20 cellular contexts compared by ENCODE assay signal in genomic region chr16:46862555-46863447, GRCh38. TPM values are rescaled to one million over a fixed set of nuclear protein-coding genes. Genes with fewer than 3 reads are reported as not detected.
DNase-seq lines count a peak whose midpoint lies in the region; ATAC-seq and TF ChIP-seq lines count a peak whose summit lies in the region.
"Had no signal": no experiment of that assay in that cellular context is flagged by ENCODE, and none has a peak within 500 bp of the region (broad histone marks: within the 10 kb centered on the region; RNA-seq: fewer than 3 reads in every experiment).

No MANE protein-coding gene starts in this region.

- H3K4me1 ChIP-seq in body of pancreas (peaks cover 20% of the 10 kb centered on the region), trophoblast cell (ENCODE audit: control insufficient read depth in 1 of 2, insufficient read depth in 2 of 2, low read length in 2 of 2) (peaks cover 5 to 13% of the 10 kb centered on the region in 2 experiments)
- H3K4me1 ChIP-seq: left ventricle myocardium inferior, uterus had no signal

- TF ChIP-seq CTCF in body of pancreas (IDR thresholded peaks at IDR 0.05): no peak

- H2AFZ ChIP-seq in trophoblast cell (ENCODE audit: insufficient read depth, low read length, poor library complexity): no peak overlapping the region

- no peak for TF ChIP-seq POLR2A in body of pancreas (IDR thresholded peaks at IDR 0.05)

- no peak overlapping the region for H3K9ac ChIP-seq in trophoblast cell (ENCODE audit: low read length)

- no peak overlapping the region for H3K4me2 ChIP-seq in trophoblast cell (ENCODE audit: low read length)
- H3K4me2 ChIP-seq: smooth muscle cell had no signal

- no peak overlapping the region for H3K4ac ChIP-seq in trophoblast cell (ENCODE audit: low read depth, low read length)

- no peaks in the 10 kb centered on the region for H3K36me3 ChIP-seq in body of pancreas (replicated peaks in 1 of 2; ENCODE audit: insufficient read depth in 1 of 2, low read depth in 2 of 2)
- H3K36me3 ChIP-seq in trophoblast cell (ENCODE audit: control insufficient read depth in 1 of 2, insufficient read depth in 2 of 2, low read length in 2 of 2): no peaks in the 10 kb centered on the region
- H3K36me3 ChIP-seq: left ventricle myocardium inferior, ovary, uterus had no signal

- H3K9me3 ChIP-seq in body of pancreas (no peaks in the 10 kb centered on the region), trophoblast cell (ENCODE audit: insufficient read depth, low read depth, low read length) (no peaks in the 10 kb centered on the region)
- H3K9me3 ChIP-seq: left ventricle myocardium inferior, ovary, uterus had no signal

- H3K23ac ChIP-seq in trophoblast cell (ENCODE audit: low read length): no peak overlapping the region

- H4K91ac ChIP-seq in trophoblast cell (ENCODE audit: low read depth, low read length): peak overlapping the region; percentile 35

- H3K14ac ChIP-seq in trophoblast cell (ENCODE audit: low read length): no peak overlapping the region

- no peak overlapping the region for H2BK120ac ChIP-seq in trophoblast cell (ENCODE audit: insufficient read depth, low read length, poor library complexity)

- H3K27ac ChIP-seq in body of pancreas: no peak overlapping the region
- no peak overlapping the region for H3K27ac ChIP-seq in trophoblast cell (ENCODE audit: low read depth, low read length)
- H3K27ac ChIP-seq: left ventricle myocardium inferior, ovary, uterus had no signal

- intact Hi-C loops in body of pancreas (cut with DNase I): no loop called here

- H3K79me2 ChIP-seq in trophoblast cell (ENCODE audit: control insufficient read depth, insufficient read depth, low read length, poor library complexity): no peaks in the 10 kb centered on the region

- no peak overlapping the region for H2BK5ac ChIP-seq in trophoblast cell (ENCODE audit: low read depth, low read length, poor library complexity)

- H3K4me3 ChIP-seq in body of pancreas (no peak overlapping the region), trophoblast cell (ENCODE audit: low read depth, low read length) (no peak overlapping the region)
- H3K4me3 ChIP-seq: left ventricle myocardium inferior, ovary, smooth muscle cell, uterus had no signal

- H3K79me1 ChIP-seq in trophoblast cell (ENCODE audit: low read length): peaks cover 6% of the 10 kb centered on the region

- no peaks in the 10 kb centered on the region for H3K27me3 ChIP-seq in body of pancreas
- H3K27me3 ChIP-seq in trophoblast cell (ENCODE audit: insufficient read depth, low read length): no peaks in the 10 kb centered on the region
- H3K27me3 ChIP-seq: ovary, uterus had no signal

- no peak overlapping the region for H4K12ac ChIP-seq in trophoblast cell (ENCODE audit: low read depth, low read length)

- H4K8ac ChIP-seq in trophoblast cell (ENCODE audit: low read depth, low read length): no peak overlapping the region

- no peak overlapping the region for H2BK12ac ChIP-seq in trophoblast cell (ENCODE audit: low read length)

- DNase-seq in activated CD4-positive, alpha-beta T cell treated with anti-CD3 and anti-CD28 coated beads for 48 hours: peak; percentile 12
- no peak for DNase-seq in activated CD4-positive, alpha-beta T cell treated with anti-CD3 and anti-CD28 coated beads for 1 hour
- DNase-seq in M059J (ENCODE audit: low read depth) (peak; percentile 61), body of pancreas (no peak), trophoblast cell (no peak), dermis blood vessel endothelial cell (no peak)
- DNase-seq in activated CD4-positive, CD25-positive, alpha-beta regulatory T cell treated with anti-CD3 and anti-CD28 coated beads, Interleukin-2, amount 50 U/mL, for 72 hours: no peak
- DNase-seq in stimulated activated CD4-positive, alpha-beta T cell treated with anti-CD3 and anti-CD28 coated beads, Interleukin-4, amount 100 ng/mL, for 24 hours: no peak
- DNase-seq: activated CD8-positive, alpha-beta memory T cell treated with anti-CD3 and anti-CD28 coated beads for 24 hours; activated naive CD4-positive, alpha-beta T cell treated with anti-CD3 and anti-CD28 coated beads, Interleukin-2, amount 50 U/mL, for 16 hours; CD4-positive, CD25-positive, alpha-beta regulatory T cell; EL; H7; left ventricle myocardium inferior; NCI-H1092 treated with DMSO at 0.1 percent for 48 hours; ovary; SHP77 treated with DMSO at 0.1 percent for 48 hours; T1000; uterus had no signal

- peak; percentile 45 for ATAC-seq in body of pancreas

- H2AK5ac ChIP-seq in trophoblast cell (ENCODE audit: low read length): no peak overlapping the region

- WGBS in body of pancreas, 2 donors: 67 to 73% methylated on average over 11 to 16 of the region's 16 CpGs
- WGBS in trophoblast cell (ENCODE audit: extremely low coverage, insufficient coverage, insufficient read length): no CpG with 5 or more reads among the region's 16 CpGs

- H3K18ac ChIP-seq in trophoblast cell (ENCODE audit: low read length): no peak overlapping the region

RNA-seq across cellular contexts. Expression of gene GPT2, which starts 21.4 kb away (rescaled TPM):
- 29.9 and 31.7 TPM in 2 replicates for total RNA-seq in M059J (2014; rRNA removed; shearing (Covaris generic))
- total RNA-seq in body of pancreas (10 to 100 TPM; 52.1 to 83.1 TPM), dermis blood vessel endothelial cell (8.2 and 10.4 TPM in 2 replicates)
- polyA plus RNA-seq in trophoblast cell (2013): 73.2 and 77.7 TPM in 2 replicates

RNA-seq across cellular contexts. Expression of gene C16orf87, which starts 31.8 kb away (rescaled TPM):
- total RNA-seq in M059J (2014; rRNA removed; shearing (Covaris generic)): 19.7 and 21.6 TPM in 2 replicates
- 10 to 100 TPM in 1 of 2 donors, 1 to 10 TPM in 1; 3.1 to 11.5 TPM for total RNA-seq in body of pancreas
- 30.3 and 33.4 TPM in 2 replicates for polyA plus RNA-seq in trophoblast cell (2013)
- 10.9 and 11.2 TPM in 2 replicates for total RNA-seq in dermis blood vessel endothelial cell

Comparison
In these comparisons a context has a peak if more than half of its experiments do, and no peak if none do; other contexts are left out.
1. DNase-seq: peak in activated CD4-positive, alpha-beta T cell treated with anti-CD3 and anti-CD28 coated beads for 48 hours (single experiment) and M059J (single experiment); none in activated CD4-positive, alpha-beta T cell treated with anti-CD3 and anti-CD28 coated beads for 1 hour (single experiment), body of pancreas (0 of 4), trophoblast cell (0 of 2), dermis blood vessel endothelial cell (single experiment), activated CD4-positive, CD25-positive, alpha-beta regulatory T cell treated with anti-CD3 and anti-CD28 coated beads, Interleukin-2, amount 50 U/mL, for 72 hours (single experiment) and stimulated activated CD4-positive, alpha-beta T cell treated with anti-CD3 and anti-CD28 coated beads, Interleukin-4, amount 100 ng/mL, for 24 hours (single experiment).